ENCODE assay signal across 1 cellular context in genomic region chr2:241273552-241273988, GRCh38.
TF ChIP-seq lines count a peak whose summit lies in the region.

No MANE protein-coding gene starts in this region.

TF ChIP-seq in H1, 55 proteins besides CTCF, POLR2A, EP300 and RAD21:
- TF ChIP-seq HDAC6 (IDR thresholded peaks at IDR 0.05; ENCODE audit: low read depth, low read length) (no peak), SIN3A (conservative IDR thresholded peaks at IDR 0.05 in 1 of 2, IDR thresholded peaks at IDR 0.05 in 1 of 2; ENCODE audit: low read depth in 1 of 2, low read length in 2 of 2) (no peak), BRCA1 (IDR thresholded peaks at IDR 0.05; ENCODE audit: low read depth, low read length) (no peak), RXRA (IDR thresholded peaks at IDR 0.05; ENCODE audit: insufficient read depth, low read depth, low read length) (no peak), ASH2L (IDR thresholded peaks at IDR 0.05; ENCODE audit: low read length) (no peak), MAX (IDR thresholded peaks at IDR 0.05) (no peak), ATF2 (IDR thresholded peaks at IDR 0.05; ENCODE audit: low read length) (no peak), BACH1 (IDR thresholded peaks at IDR 0.05; ENCODE audit: low read length) (no peak), YY1 (IDR thresholded peaks at IDR 0.05; ENCODE audit: low read depth, low read length) (no peak), SP4 (IDR thresholded peaks at IDR 0.05; ENCODE audit: low read length) (no peak), KDM4A (IDR thresholded peaks at IDR 0.05; ENCODE audit: low read depth, low read length, severe bottlenecking) (no peak), ATF3 (IDR thresholded peaks at IDR 0.05; ENCODE audit: insufficient read depth, low read depth, low read length) (no peak), GTF2F1 (IDR thresholded peaks at IDR 0.05; ENCODE audit: borderline replicate concordance, low read depth, low read length) (no peak), RFX5 (IDR thresholded peaks at IDR 0.05; ENCODE audit: borderline replicate concordance, low read depth, low read length) (no peak)
